Comparison of ENCODE assay signal across 32 cellular contexts in genomic region chr3:156351783-156352182, GRCh38.
"Had no signal": no experiment of that assay in that cellular context is flagged by ENCODE, and none has a peak within 500 bp of the region (broad histone marks: within the 10 kb centered on the region; RNA-seq: fewer than 3 reads in every experiment).

No MANE protein-coding gene starts in this region.

- H3K27me3 Mint-ChIP-seq: activated CD8-positive, alpha-beta T cell treated with anti-CD3 and anti-CD28 coated beads for 36 hours; activated T-helper 17 cell treated with anti-CD3 and anti-CD28 coated beads, Interleukin-2, amount 50 U/mL, for 72 hours had no signal

- H3K36me3 Mint-ChIP-seq: activated naive CD8-positive, alpha-beta T cell treated with anti-CD3 and anti-CD28 coated beads for 36 hours had no signal

- ATAC-seq: activated CD8-positive, alpha-beta T cell treated with anti-CD3 and anti-CD28 coated beads for 36 hours; activated T-cell treated with anti-CD3 and anti-CD28 coated beads, Interleukin-2, amount 50 U/mL, for 72 hours; activated T-helper 17 cell treated with anti-CD3 and anti-CD28 coated beads, Interleukin-2, amount 50 U/mL, for 72 hours; body of pancreas; PC-3 had no signal

- H3K27me3 ChIP-seq: body of pancreas, breast epithelium, Peyer's patch had no signal

- DNase-seq: activated CD4-positive, alpha-beta T cell treated with anti-CD3 and anti-CD28 coated beads, Interleukin-2, amount 10 ng/mL, durations not matched to agents 24 days and 14 days; activated CD4-positive, alpha-beta T cell treated with anti-CD3 and anti-CD28 coated beads, Interleukin-2, amount 50 U/mL, for 4 hours; activated CD8-positive, alpha-beta T cell treated with anti-CD3 and anti-CD28 coated beads for 36 hours; activated effector memory CD4-positive, alpha-beta T cell treated with anti-CD3 and anti-CD28 coated beads, Interleukin-2, amount 50 U/mL, for 16 hours; activated naive CD4-positive, alpha-beta T cell; activated naive CD4-positive, alpha-beta T cell treated with anti-CD3 and anti-CD28 coated beads, Interleukin-2, amount 50 U/mL, for 16 hours; activated naive CD8-positive, alpha-beta T cell treated with anti-CD3 and anti-CD28 coated beads for 36 hours; activated T-cell treated with anti-CD3 and anti-CD28 coated beads, Interleukin-2, amount 50 U/mL, for 1 hour; activated T-cell treated with anti-CD3 and anti-CD28 coated beads, Interleukin-2, amount 50 U/mL, for 72 hours; amygdala; body of pancreas; MM.1S; NCI-H1092 treated with DMSO at 0.1 percent for 48 hours; NCI-H1417; NCI-H146; NCI-H187; NCI-H2029 treated with DMSO at 0.1 percent for 48 hours; NCI-H2107; NCI-H2171; NCI-H510A; NCI-H526; NCI-H748 treated with DMSO at 0.1 percent for 48 hours; NK-92 treated with Interleukin-12 subunit alpha and Interleukin-12 subunit beta, amount 100 ng/mL, for 24 hours; PC-3; Peyer's patch; Right ventricle myocardium superior had no signal

- H3K4me1 Mint-ChIP-seq: activated CD4-positive, alpha-beta T cell treated with anti-CD3 and anti-CD28 coated beads, Interleukin-2, amount 10 ng/mL, durations not matched to agents 24 days and 14 days; activated naive CD8-positive, alpha-beta T cell treated with anti-CD3 and anti-CD28 coated beads for 36 hours; activated T-helper 17 cell treated with anti-CD3 and anti-CD28 coated beads, Interleukin-2, amount 50 U/mL, for 72 hours had no signal

- H3K4me3 ChIP-seq: body of pancreas, breast epithelium, Peyer's patch had no signal

- H3K27ac ChIP-seq: body of pancreas, breast epithelium, KMS-11, Peyer's patch, RWPE1 had no signal

- H3K9me3 Mint-ChIP-seq: activated CD4-positive, alpha-beta T cell treated with anti-CD3 and anti-CD28 coated beads, Interleukin-2, amount 10 ng/mL, durations not matched to agents 24 days and 14 days; activated CD8-positive, alpha-beta T cell treated with anti-CD3 and anti-CD28 coated beads for 36 hours; activated naive CD8-positive, alpha-beta T cell treated with anti-CD3 and anti-CD28 coated beads for 36 hours; activated T-cell treated with anti-CD3 and anti-CD28 coated beads, Interleukin-2, amount 50 U/mL, for 72 hours; activated T-helper 17 cell treated with anti-CD3 and anti-CD28 coated beads, Interleukin-2, amount 50 U/mL, for 72 hours; T-helper 1 cell treated with Interleukin-12 subunit alpha and Interleukin-12 subunit beta and Interleukin-4 antibody, amounts not matched to agents 30 μg/mL and 1 μg/mL, for 36 hours; T-helper 2 cell treated with Interferon-gamma antibody and Interleukin-4, amounts not matched to agents 5 μg/mL and 100 μg/mL, for 36 hours had no signal

- H3K36me3 ChIP-seq: breast epithelium, Peyer's patch had no signal

- H3K4me3 Mint-ChIP-seq: activated CD4-positive, alpha-beta T cell treated with anti-CD3 and anti-CD28 coated beads, Interleukin-2, amount 10 ng/mL, durations not matched to agents 24 days and 14 days; activated CD8-positive, alpha-beta T cell treated with anti-CD3 and anti-CD28 coated beads for 36 hours; activated naive CD8-positive, alpha-beta T cell treated with anti-CD3 and anti-CD28 coated beads for 36 hours; activated T-cell treated with anti-CD3 and anti-CD28 coated beads, Interleukin-2, amount 50 U/mL, for 72 hours; activated T-helper 17 cell treated with anti-CD3 and anti-CD28 coated beads, Interleukin-2, amount 50 U/mL, for 72 hours; T-helper 1 cell treated with Interleukin-12 subunit alpha and Interleukin-12 subunit beta and Interleukin-4 antibody, amounts not matched to agents 30 μg/mL and 1 μg/mL, for 36 hours; T-helper 2 cell treated with Interferon-gamma antibody and Interleukin-4, amounts not matched to agents 5 μg/mL and 100 μg/mL, for 36 hours had no signal

- H3K27ac Mint-ChIP-seq: activated CD4-positive, alpha-beta T cell treated with anti-CD3 and anti-CD28 coated beads, Interleukin-2, amount 10 ng/mL, durations not matched to agents 24 days and 14 days; activated CD8-positive, alpha-beta T cell treated with anti-CD3 and anti-CD28 coated beads for 36 hours; activated naive CD8-positive, alpha-beta T cell treated with anti-CD3 and anti-CD28 coated beads for 36 hours; activated T-cell treated with anti-CD3 and anti-CD28 coated beads, Interleukin-2, amount 50 U/mL, for 72 hours; activated T-helper 17 cell treated with anti-CD3 and anti-CD28 coated beads, Interleukin-2, amount 50 U/mL, for 72 hours; T-helper 1 cell treated with Interleukin-12 subunit alpha and Interleukin-12 subunit beta and Interleukin-4 antibody, amounts not matched to agents 30 μg/mL and 1 μg/mL, for 36 hours; T-helper 2 cell treated with Interferon-gamma antibody and Interleukin-4, amounts not matched to agents 5 μg/mL and 100 μg/mL, for 36 hours had no signal

- H3K9me3 ChIP-seq: body of pancreas, breast epithelium, Peyer's patch had no signal

- H3K4me1 ChIP-seq: body of pancreas, breast epithelium, Peyer's patch had no signal
